In the genomic region with DNA sequence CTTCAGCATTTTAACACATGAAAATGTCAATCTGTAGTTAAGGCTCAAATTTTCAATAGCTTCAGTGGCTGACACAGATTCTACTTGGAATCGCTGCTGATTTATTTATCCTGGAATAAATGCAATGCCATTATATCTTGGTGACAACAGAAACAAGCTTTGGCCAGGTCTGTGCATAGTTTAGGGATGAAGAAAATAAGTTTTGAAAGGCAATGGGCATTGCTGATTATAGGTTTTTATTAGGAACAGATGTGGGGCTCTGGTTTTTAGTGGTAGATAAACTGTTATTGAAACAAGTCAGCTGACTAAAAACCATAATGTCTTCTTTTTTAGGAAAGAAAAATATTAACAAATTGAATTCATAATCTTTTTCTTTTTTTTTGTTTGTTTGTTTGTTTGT, we compare ENCODE assay signal across 16 cellular contexts.
"Had no signal": no experiment of that assay in that cellular context is flagged by ENCODE, and none has a peak within 500 bp of the region (broad histone marks: within the 10 kb centered on the region; RNA-seq: fewer than 3 reads in every experiment).

No MANE protein-coding gene starts in this region.

- ATAC-seq: gastroesophageal sphincter; heart left ventricle; pancreas; right lobe of liver; stimulated activated effector memory CD8-positive, alpha-beta T cell treated with anti-CD3 and anti-CD28 coated beads, Interleukin-12 subunit alpha, Interleukin-12 subunit beta, amount 100 ng/mL, for 72 hours had no signal

- H3K4me3 ChIP-seq: esophagus squamous epithelium, gastroesophageal sphincter, heart left ventricle, left ventricle myocardium inferior, pancreas, right lobe of liver, smooth muscle cell, stomach, testis had no signal

- DNase-seq: activated CD4-positive, alpha-beta T cell treated with anti-CD3 and anti-CD28 coated beads, Interleukin-2, amount 50 U/mL, for 4 hours; activated gamma-delta T cell; effector memory CD4-positive, alpha-beta T cell; esophagus squamous epithelium; heart left ventricle; immature natural killer cell; kidney glomerular epithelial cell; left ventricle myocardium inferior; pancreas; right lobe of liver; stimulated activated CD4-positive, alpha-beta T cell treated with anti-CD3 and anti-CD28 coated beads, Interleukin-4, amount 100 ng/mL, for 24 hours; stomach; testis had no signal
